Comparison of ENCODE assay signal across 11 cellular contexts in genomic region chr7:158325530-158326381, GRCh38.
DNase-seq lines count a peak whose midpoint lies in the region; ATAC-seq and TF ChIP-seq lines count a peak whose summit lies in the region.
"Had no signal": no experiment of that assay in that cellular context is flagged by ENCODE, and none has a peak within 500 bp of the region (broad histone marks: within the 10 kb centered on the region; RNA-seq: fewer than 3 reads in every experiment).

No MANE protein-coding gene starts in this region.

- H3K9me3 Mint-ChIP-seq in brain: peaks cover 4 to 85% (median 10%) of the 10 kb centered on the region in 5 experiments
- H3K9me3 Mint-ChIP-seq in activated T-helper 17 cell treated with anti-CD3 and anti-CD28 coated beads, Interleukin-2, amount 50 U/mL, for 72 hours: peaks cover 15% of the 10 kb centered on the region

- no peak for ATAC-seq in activated T-helper 17 cell treated with anti-CD3 and anti-CD28 coated beads, Interleukin-2, amount 50 U/mL, for 72 hours (replicated peaks)
- no peak for ATAC-seq in GM18907 (IDR thresholded peaks at IDR 0.05; ENCODE audit: unreplicated experiment)
- ATAC-seq in HG03159 (IDR thresholded peaks at IDR 0.05; ENCODE audit: unreplicated experiment): no peak

- H3K4me1 Mint-ChIP-seq in brain: peaks cover 59% of the 10 kb centered on the region
- H3K4me1 Mint-ChIP-seq in activated T-helper 17 cell treated with anti-CD3 and anti-CD28 coated beads, Interleukin-2, amount 50 U/mL, for 72 hours: peaks cover 10% of the 10 kb centered on the region
- H3K4me1 Mint-ChIP-seq: CD4-positive, CD25-positive, alpha-beta regulatory T cell had no signal

- H3K27ac Mint-ChIP-seq in brain: peak overlapping the region in 2 of 5 experiments; percentile 74 to 91
- no peak overlapping the region for H3K27ac Mint-ChIP-seq in activated T-helper 17 cell treated with anti-CD3 and anti-CD28 coated beads, Interleukin-2, amount 50 U/mL, for 72 hours
- H3K27ac Mint-ChIP-seq: CD4-positive, CD25-positive, alpha-beta regulatory T cell; T-helper 1 cell treated with Interleukin-12 subunit alpha and Interleukin-12 subunit beta and Interleukin-4 antibody, amounts not matched to agents 30 μg/mL and 1 μg/mL, for 36 hours had no signal

- H3K27me3 Mint-ChIP-seq in brain: peaks cover 28% of the 10 kb centered on the region
- peaks cover 4% of the 10 kb centered on the region for H3K27me3 Mint-ChIP-seq in activated T-helper 17 cell treated with anti-CD3 and anti-CD28 coated beads, Interleukin-2, amount 50 U/mL, for 72 hours
- H3K27me3 Mint-ChIP-seq: CD4-positive, CD25-positive, alpha-beta regulatory T cell had no signal

- peak overlapping the region in 2 of 5 experiments; percentile 14 to 65 for H3K4me3 Mint-ChIP-seq in brain
- H3K4me3 Mint-ChIP-seq in activated T-helper 17 cell treated with anti-CD3 and anti-CD28 coated beads, Interleukin-2, amount 50 U/mL, for 72 hours: no peak overlapping the region
- H3K4me3 Mint-ChIP-seq: CD4-positive, CD25-positive, alpha-beta regulatory T cell; T-helper 1 cell treated with Interleukin-12 subunit alpha and Interleukin-12 subunit beta and Interleukin-4 antibody, amounts not matched to agents 30 μg/mL and 1 μg/mL, for 36 hours had no signal

- DNase-seq in COR-L47 (lab: John Stamatoyannopoulos, UW) (peak; percentile 94), NCI-H187 treated with DMSO at 0.1 percent for 48 hours (lab: John Stamatoyannopoulos, UW) (peak; percentile 90), medulla oblongata (ENCODE audit: extremely low spot score) (peak; percentile 46)
- no peak for DNase-seq in effector CD4-positive, alpha-beta T cell
- DNase-seq: amniotic stem cell; CD4-positive, CD25-positive, alpha-beta regulatory T cell had no signal

- peaks cover 7% of the 10 kb centered on the region for H3K36me3 Mint-ChIP-seq in brain
- H3K36me3 Mint-ChIP-seq in activated T-helper 17 cell treated with anti-CD3 and anti-CD28 coated beads, Interleukin-2, amount 50 U/mL, for 72 hours (ENCODE audit: low read depth): no peaks in the 10 kb centered on the region
- H3K36me3 Mint-ChIP-seq: CD4-positive, CD25-positive, alpha-beta regulatory T cell had no signal

- TF ChIP-seq CTCF in brain (conservative IDR thresholded peaks at IDR 0.05): peak; percentile 66 to 82
